ENCODE assay signal across 32 cellular contexts in genomic region chr11:76759517-76759916, GRCh38. TPM values are rescaled to one million over a fixed set of nuclear protein-coding genes. Genes with fewer than 3 reads are reported as not detected.
"Had no signal": no experiment of that assay in that cellular context is flagged by ENCODE, and none has a peak within 500 bp of the region (broad histone marks: within the 10 kb centered on the region; RNA-seq: fewer than 3 reads in every experiment).

No MANE protein-coding gene starts in this region.

- H3K4me1 Mint-ChIP-seq: activated CD4-positive, alpha-beta T cell treated with anti-CD3 and anti-CD28 coated beads for 36 hours; activated CD4-positive, alpha-beta T cell treated with anti-CD3 and anti-CD28 coated beads, Interleukin-2, amount 10 ng/mL, durations not matched to agents 24 days and 14 days; activated naive CD4-positive, alpha-beta T cell treated with anti-CD3 and anti-CD28 coated beads, Interleukin-2, amount 50 U/mL, for 24 hours; activated naive CD8-positive, alpha-beta T cell treated with anti-CD3 and anti-CD28 coated beads for 36 hours; activated naive CD8-positive, alpha-beta T cell treated with anti-CD3 and anti-CD28 coated beads, Interleukin-2, amount 50 U/mL, for 24 hours had no signal

- H3K27ac ChIP-seq: adrenal gland, body of pancreas, epithelial cell of prostate, esophagus squamous epithelium, gastroesophageal sphincter, heart right ventricle had no signal

- H3K27me3 ChIP-seq: adrenal gland, body of pancreas, esophagus squamous epithelium, gastroesophageal sphincter, heart right ventricle had no signal

- H3K27ac Mint-ChIP-seq: activated CD4-positive, alpha-beta memory T cell treated with anti-CD3 and anti-CD28 coated beads for 36 hours; activated CD4-positive, alpha-beta T cell treated with anti-CD3 and anti-CD28 coated beads for 36 hours; activated CD4-positive, alpha-beta T cell treated with anti-CD3 and anti-CD28 coated beads, Interleukin-2, amount 10 ng/mL, durations not matched to agents 24 days and 14 days; activated CD8-positive, alpha-beta memory T cell treated with anti-CD3 and anti-CD28 coated beads, Interleukin-2, amount 10 ng/mL, durations not matched to agents 7 days and 5 days; activated naive CD4-positive, alpha-beta T cell treated with anti-CD3 and anti-CD28 coated beads for 36 hours; activated naive CD4-positive, alpha-beta T cell treated with anti-CD3 and anti-CD28 coated beads, Interleukin-2, amount 50 U/mL, for 24 hours; activated naive CD8-positive, alpha-beta T cell treated with anti-CD3 and anti-CD28 coated beads for 36 hours; activated naive CD8-positive, alpha-beta T cell treated with anti-CD3 and anti-CD28 coated beads, Interleukin-2, amount 50 U/mL, for 24 hours; activated T-helper 1 cell treated with anti-CD3 and anti-CD28 coated beads, Interleukin-12 subunit alpha, Interleukin-12 subunit beta, Interleukin-2, Interleukin-4 antibody, amounts not matched to agents 30 ng/mL and 10 ng/mL and 1 ng/mL, durations not matched to agents 14 hours and 24 hours and 36 hours; activated T-helper 2 cell treated with anti-CD3 and anti-CD28 coated beads, Interferon-gamma antibody, Interleukin-2, Interleukin-4, amounts not matched to agents 10 μg/mL and 5 μg/mL and 100 μg/mL, durations not matched to agents 14 hours and 24 hours and 36 hours; T-helper 17 cell; T-helper 2 cell treated with Interferon-gamma antibody and Interleukin-4, amounts not matched to agents 5 μg/mL and 100 μg/mL, for 36 hours had no signal

- H3K27me3 Mint-ChIP-seq: activated CD4-positive, alpha-beta memory T cell treated with anti-CD3 and anti-CD28 coated beads for 36 hours; activated CD4-positive, alpha-beta T cell treated with anti-CD3 and anti-CD28 coated beads for 36 hours; activated naive CD4-positive, alpha-beta T cell treated with anti-CD3 and anti-CD28 coated beads, Interleukin-2, amount 50 U/mL, for 24 hours; activated naive CD8-positive, alpha-beta T cell treated with anti-CD3 and anti-CD28 coated beads for 36 hours; activated naive CD8-positive, alpha-beta T cell treated with anti-CD3 and anti-CD28 coated beads, Interleukin-2, amount 50 U/mL, for 24 hours had no signal

- DNase-seq: activated CD4-positive, alpha-beta memory T cell treated with anti-CD3 and anti-CD28 coated beads for 36 hours; activated CD4-positive, alpha-beta T cell treated with anti-CD3 and anti-CD28 coated beads for 36 hours; activated CD4-positive, alpha-beta T cell treated with anti-CD3 and anti-CD28 coated beads, Interleukin-2, amount 10 ng/mL, durations not matched to agents 24 days and 14 days; activated CD4-positive, CD25-positive, alpha-beta regulatory T cell; activated CD4-positive, CD25-positive, alpha-beta regulatory T cell treated with anti-CD3 and anti-CD28 coated beads, Interleukin-2, amount 50 U/mL, for 72 hours; activated CD8-positive, alpha-beta memory T cell treated with anti-CD3 and anti-CD28 coated beads, Interleukin-2, amount 10 ng/mL, durations not matched to agents 7 days and 5 days; activated CD8-positive, alpha-beta memory T cell treated with anti-CD3 and anti-CD28 coated beads, Interleukin-2, amount 50 U/mL, for 4 hours; activated CD8-positive, alpha-beta T cell treated with anti-CD3 and anti-CD28 coated beads, Interleukin-2, amount 10 ng/mL, durations not matched to agents 7 days and 5 days; activated naive CD4-positive, alpha-beta T cell treated with anti-CD3 and anti-CD28 coated beads for 36 hours; activated naive CD8-positive, alpha-beta T cell treated with anti-CD3 and anti-CD28 coated beads for 36 hours; activated naive CD8-positive, alpha-beta T cell treated with anti-CD3 and anti-CD28 coated beads, Interleukin-2, amount 50 U/mL, for 24 hours; activated T-cell treated with anti-CD3 and anti-CD28 coated beads, Interleukin-2, amount 50 U/mL, for 1 hour; activated T-cell treated with anti-CD3 and anti-CD28 coated beads, Interleukin-2, amount 50 U/mL, for 48 hours; adrenal gland; amygdala; body of pancreas; caudate nucleus; cortex of kidney; dermis blood vessel endothelial cell; effector CD4-positive, alpha-beta T cell; effector memory CD8-positive, alpha-beta T cell; esophagus squamous epithelium; foreskin melanocyte; heart right ventricle; T-helper 17 cell; T1000 had no signal

- H3K4me3 Mint-ChIP-seq: activated CD4-positive, alpha-beta memory T cell treated with anti-CD3 and anti-CD28 coated beads for 36 hours; activated CD4-positive, alpha-beta T cell treated with anti-CD3 and anti-CD28 coated beads for 36 hours; activated CD4-positive, alpha-beta T cell treated with anti-CD3 and anti-CD28 coated beads, Interleukin-2, amount 10 ng/mL, durations not matched to agents 24 days and 14 days; activated CD8-positive, alpha-beta memory T cell treated with anti-CD3 and anti-CD28 coated beads, Interleukin-2, amount 10 ng/mL, durations not matched to agents 7 days and 5 days; activated CD8-positive, alpha-beta T cell treated with anti-CD3 and anti-CD28 coated beads, Interleukin-2, amount 10 ng/mL, durations not matched to agents 7 days and 5 days; activated naive CD4-positive, alpha-beta T cell treated with anti-CD3 and anti-CD28 coated beads for 36 hours; activated naive CD4-positive, alpha-beta T cell treated with anti-CD3 and anti-CD28 coated beads, Interleukin-2, amount 50 U/mL, for 24 hours; activated naive CD8-positive, alpha-beta T cell treated with anti-CD3 and anti-CD28 coated beads for 36 hours; activated naive CD8-positive, alpha-beta T cell treated with anti-CD3 and anti-CD28 coated beads, Interleukin-2, amount 50 U/mL, for 24 hours; activated T-helper 1 cell treated with anti-CD3 and anti-CD28 coated beads, Interleukin-12 subunit alpha, Interleukin-12 subunit beta, Interleukin-2, Interleukin-4 antibody, amounts not matched to agents 30 ng/mL and 10 ng/mL and 1 ng/mL, durations not matched to agents 14 hours and 24 hours and 36 hours; effector memory CD8-positive, alpha-beta T cell; T-helper 17 cell; T-helper 2 cell treated with Interferon-gamma antibody and Interleukin-4, amounts not matched to agents 5 μg/mL and 100 μg/mL, for 36 hours had no signal

- H3K36me3 Mint-ChIP-seq: activated CD4-positive, alpha-beta memory T cell treated with anti-CD3 and anti-CD28 coated beads for 36 hours; activated CD8-positive, alpha-beta memory T cell treated with anti-CD3 and anti-CD28 coated beads, Interleukin-2, amount 10 ng/mL, durations not matched to agents 7 days and 5 days; activated naive CD4-positive, alpha-beta T cell treated with anti-CD3 and anti-CD28 coated beads, Interleukin-2, amount 50 U/mL, for 24 hours; activated naive CD8-positive, alpha-beta T cell treated with anti-CD3 and anti-CD28 coated beads for 36 hours had no signal

- H3K4me3 ChIP-seq: adrenal gland, body of pancreas, esophagus squamous epithelium, gastroesophageal sphincter, heart right ventricle had no signal

- H3K36me3 ChIP-seq: adrenal gland, esophagus squamous epithelium, gastroesophageal sphincter, heart right ventricle had no signal

- H3K9me3 ChIP-seq: adrenal gland, body of pancreas, esophagus squamous epithelium, gastroesophageal sphincter, heart right ventricle had no signal

- ATAC-seq: activated CD4-positive, alpha-beta T cell treated with anti-CD3 and anti-CD28 coated beads for 36 hours; activated CD8-positive, alpha-beta memory T cell treated with anti-CD3 and anti-CD28 coated beads, Interleukin-2, amount 10 ng/mL, durations not matched to agents 7 days and 5 days; activated CD8-positive, alpha-beta T cell treated with anti-CD3 and anti-CD28 coated beads, Interleukin-2, amount 10 ng/mL, durations not matched to agents 7 days and 5 days; activated naive CD8-positive, alpha-beta T cell treated with anti-CD3 and anti-CD28 coated beads, Interleukin-2, amount 50 U/mL, for 24 hours; body of pancreas; effector memory CD8-positive, alpha-beta T cell; gastroesophageal sphincter; heart right ventricle; T-helper 17 cell had no signal

- H3K4me1 ChIP-seq: adrenal gland, body of pancreas had no signal

- H3K9me3 Mint-ChIP-seq: activated CD4-positive, alpha-beta memory T cell treated with anti-CD3 and anti-CD28 coated beads for 36 hours; activated CD4-positive, alpha-beta T cell treated with anti-CD3 and anti-CD28 coated beads, Interleukin-2, amount 10 ng/mL, durations not matched to agents 24 days and 14 days; activated naive CD4-positive, alpha-beta T cell treated with anti-CD3 and anti-CD28 coated beads for 36 hours; activated naive CD4-positive, alpha-beta T cell treated with anti-CD3 and anti-CD28 coated beads, Interleukin-2, amount 50 U/mL, for 24 hours; activated naive CD8-positive, alpha-beta T cell treated with anti-CD3 and anti-CD28 coated beads for 36 hours; activated naive CD8-positive, alpha-beta T cell treated with anti-CD3 and anti-CD28 coated beads, Interleukin-2, amount 50 U/mL, for 24 hours; activated T-helper 1 cell treated with anti-CD3 and anti-CD28 coated beads, Interleukin-12 subunit alpha, Interleukin-12 subunit beta, Interleukin-2, Interleukin-4 antibody, amounts not matched to agents 30 ng/mL and 10 ng/mL and 1 ng/mL, durations not matched to agents 14 hours and 24 hours and 36 hours; activated T-helper 2 cell treated with anti-CD3 and anti-CD28 coated beads, Interferon-gamma antibody, Interleukin-2, Interleukin-4, amounts not matched to agents 10 μg/mL and 5 μg/mL and 100 μg/mL, durations not matched to agents 14 hours and 24 hours and 36 hours; effector memory CD8-positive, alpha-beta T cell; T-helper 2 cell treated with Interferon-gamma antibody and Interleukin-4, amounts not matched to agents 5 μg/mL and 100 μg/mL, for 36 hours had no signal

RNA-seq across cellular contexts. Expression of gene TSKU, which starts 23.6 kb away (rescaled TPM):
- total RNA-seq: T-helper 17 cell had no signal
